In the genomic region with DNA sequence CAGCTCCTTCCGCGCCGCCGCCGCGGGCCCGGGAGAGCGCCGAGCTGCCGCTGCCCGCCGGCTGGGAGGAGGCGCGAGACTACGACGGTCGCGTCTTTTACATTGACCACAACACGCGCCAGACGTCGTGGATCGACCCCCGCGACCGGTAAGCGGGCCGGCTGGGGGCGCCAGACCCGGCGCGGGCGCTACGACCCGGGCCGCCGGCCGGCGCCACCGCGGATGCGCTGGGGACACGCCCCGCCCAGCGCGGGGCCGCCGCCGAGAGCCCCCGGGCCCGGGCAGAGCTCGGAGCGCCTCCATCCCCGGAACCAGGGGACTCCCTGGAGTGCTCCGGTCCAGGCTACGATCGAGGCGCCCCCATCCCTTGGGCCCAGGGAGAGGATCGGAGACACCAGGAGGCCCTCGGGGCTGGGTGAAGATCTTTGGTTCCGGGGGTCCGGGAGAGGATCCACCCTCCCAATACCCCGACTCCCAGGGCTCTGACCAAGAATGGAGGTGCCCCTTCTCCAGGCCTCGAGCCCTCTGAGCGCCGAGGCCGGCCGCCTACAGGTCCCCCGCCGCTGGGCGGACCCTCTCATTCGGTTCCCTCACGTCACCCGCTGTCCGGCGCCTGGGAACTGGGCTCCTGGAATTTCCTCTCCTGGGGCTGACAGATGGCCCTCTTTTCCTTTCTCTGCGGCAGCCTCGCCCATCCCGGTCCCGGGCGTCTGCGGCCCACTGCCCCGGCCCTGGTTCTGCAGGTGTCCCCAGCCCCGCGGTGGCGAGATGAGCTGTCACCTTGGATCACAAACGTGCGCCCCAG, we compare ENCODE assay signal across 9 cellular contexts. TPM values are rescaled to one million over a fixed set of nuclear protein-coding genes. Genes with fewer than 3 reads are reported as not detected.
DNase-seq lines count a peak whose midpoint lies in the region; ATAC-seq and TF ChIP-seq lines count a peak whose summit lies in the region.
"Had no signal": no experiment of that assay in that cellular context is flagged by ENCODE, and none has a peak within 500 bp of the region (broad histone marks: within the 10 kb centered on the region; RNA-seq: fewer than 3 reads in every experiment).

No MANE protein-coding gene starts in this region.

- no peak overlapping the region for H3K4me3 ChIP-seq in CD8-positive, alpha-beta memory T cell (ENCODE audit: low read length)
- peak overlapping the region; percentile 86 for H3K4me3 ChIP-seq in GM23248

- H3K4me3 Mint-ChIP-seq in CD8-positive, alpha-beta memory T cell = peak overlapping the region; percentile 46 to 85 (median 72)
- peak overlapping the region; percentile 65 to 83 (median 80) for H3K4me3 Mint-ChIP-seq in T-cell
- H3K4me3 Mint-ChIP-seq in natural killer cell = peak overlapping the region; percentile 64

- H3K36me3 Mint-ChIP-seq in CD8-positive, alpha-beta memory T cell = peaks cover 0 to 1% (median 0%) of the 10 kb centered on the region in 3 donors
- H3K36me3 Mint-ChIP-seq in T-cell (no peaks in the 10 kb centered on the region), natural killer cell (no peaks in the 10 kb centered on the region)

- H3K4me1 ChIP-seq in CD8-positive, alpha-beta memory T cell (ENCODE audit: insufficient read depth, low read length) = peaks cover 8% of the 10 kb centered on the region
- peaks cover 27% of the 10 kb centered on the region for H3K4me1 ChIP-seq in GM23248 (ENCODE audit: insufficient read depth)

- peak overlapping the region; percentile 85 for H3K9ac ChIP-seq in GM23248

- ATAC-seq in T-cell (replicated peaks in 1 of 4) = peak in 1 of 4 experiments; percentile 15
- peak; percentile 10 to 31 (median 18) for ATAC-seq in natural killer cell
- no peak for ATAC-seq in HG02884 (IDR thresholded peaks at IDR 0.05; ENCODE audit: unreplicated experiment)
- no peak for ATAC-seq in GM21786 (IDR thresholded peaks at IDR 0.05; ENCODE audit: unreplicated experiment)

- no peaks in the 10 kb centered on the region for H3K9me3 Mint-ChIP-seq in CD8-positive, alpha-beta memory T cell
- H3K9me3 Mint-ChIP-seq in T-cell (no peaks in the 10 kb centered on the region), natural killer cell (no peaks in the 10 kb centered on the region)

- peak; percentile 2 for TF ChIP-seq POLR2A in erythroblast (IDR thresholded peaks at IDR 0.05; ENCODE audit: low read length)

- H3K27ac Mint-ChIP-seq in CD8-positive, alpha-beta memory T cell = peak overlapping the region in 6 of 8 donors; percentile 29 to 78 (median 56)
- H3K27ac Mint-ChIP-seq in T-cell = no peak overlapping the region
- H3K27ac Mint-ChIP-seq in natural killer cell = no peak overlapping the region

- peaks cover 22 to 44% (median 30%) of the 10 kb centered on the region in 3 donors for H3K4me1 Mint-ChIP-seq in CD8-positive, alpha-beta memory T cell
- H3K4me1 Mint-ChIP-seq in T-cell (peaks cover 32 to 43% (median 32%) of the 10 kb centered on the region in 3 donors), natural killer cell (peaks cover 8 to 17% of the 10 kb centered on the region in 2 donors)

- peaks cover 42% of the 10 kb centered on the region for H3K79me2 ChIP-seq in GM23248 (ENCODE audit: insufficient read depth)

- H3F3A ChIP-seq in GM23248 (ENCODE audit: insufficient read depth) = peaks cover 24% of the 10 kb centered on the region

- H3K4me2 ChIP-seq in GM23248 (ENCODE audit: unreplicated experiment) = peak overlapping the region; percentile 91

- no peaks in the 10 kb centered on the region for H3K9me3 ChIP-seq in CD8-positive, alpha-beta memory T cell (ENCODE audit: low read length)
- no peaks in the 10 kb centered on the region for H3K9me3 ChIP-seq in GM23248 (ENCODE audit: low read depth)

- H3K27me3 Mint-ChIP-seq in CD8-positive, alpha-beta memory T cell = peaks cover 0 to 9% of the 10 kb centered on the region in 2 donors
- H3K27me3 Mint-ChIP-seq in T-cell (peaks cover 0 to 10% of the 10 kb centered on the region in 2 donors), natural killer cell (ENCODE audit: low read depth in 2 of 2) (peaks cover 3 to 7% of the 10 kb centered on the region in 2 donors)

- in situ Hi-C loops in GM23248 (cut with MboI) = no loop called here

- TF ChIP-seq CTCF in natural killer cell (IDR thresholded peaks at IDR 0.05) = no peak

- intact Hi-C loops in natural killer cell (cut with micrococcal nuclease) = no loop called here

- POLR2A ChIA-PET in CD8-positive, alpha-beta memory T cell (lab: Charles Lee) = interaction anchor here (1.0 kb wide), 1 partner anchor 95 kb away, joined by 3 read pairs; no protein-coding TSS in a partner anchor
- POLR2A ChIA-PET in T-cell (lab: Charles Lee) = no interaction called here

- 2% methylated on average over 22 to 28 of the region's 88 CpGs for WGBS in GM23248 (ENCODE audit: low coverage in 1 of 2, low lambda C conversion rate in 2 of 2, missing lambda C conversion rate in 2 of 2), 2 experiments

- DNase-seq in CD8-positive, alpha-beta memory T cell = peak in 3 of 5 donors; percentile 13 to 26 (median 17)
- DNase-seq in GM23248 (peak; percentile 69), T-cell (peak in 1 of 34 experiments; percentile 9), erythroblast (lab: John Stamatoyannopoulos, UW) (peak; percentile 25 to 58), natural killer cell (peak; percentile 17), GF-D8 (lab: John Stamatoyannopoulos, UW) (no peak)

- peak overlapping the region; percentile 53; the same call in 1 of the 2 replicates for H2AFZ ChIP-seq in GM23248

- H3K36me3 ChIP-seq in CD8-positive, alpha-beta memory T cell (ENCODE audit: insufficient read depth, low read length) = no peaks in the 10 kb centered on the region
- no peaks in the 10 kb centered on the region for H3K36me3 ChIP-seq in GM23248 (ENCODE audit: low read depth)

- H4K20me1 ChIP-seq in GM23248 (ENCODE audit: insufficient read depth) = no peaks in the 10 kb centered on the region

- H3K9me2 ChIP-seq in GM23248 (ENCODE audit: insufficient read depth) = no peaks in the 10 kb centered on the region

- H3K27me3 ChIP-seq in CD8-positive, alpha-beta memory T cell (ENCODE audit: insufficient read depth, low read length, poor library complexity, severe bottlenecking) = no peaks in the 10 kb centered on the region
- H3K27me3 ChIP-seq in GM23248 (replicated peaks; ENCODE audit: insufficient read depth) = no peaks in the 10 kb centered on the region

- CTCF ChIA-PET in CD8-positive, alpha-beta memory T cell (lab: Charles Lee) = interaction anchor here (0.9 to 1.0 kb wide), 2 partner anchors 12 to 20 kb away, joined by 3 read pairs; no protein-coding TSS in a partner anchor
- CTCF ChIA-PET in T-cell (lab: Charles Lee) = interaction anchor here (0.6 kb wide), 2 partner anchors 77 to 97 kb away, joined by 3 to 7 read pairs; no protein-coding TSS in a partner anchor

- no peak overlapping the region for H3K27ac ChIP-seq in CD8-positive, alpha-beta memory T cell (ENCODE audit: low read depth, low read length)
- peak overlapping the region; percentile 89 for H3K27ac ChIP-seq in GM23248

RNA-seq across cellular contexts. Expression of gene CLDN34, which starts 48.8 kb away (rescaled TPM):
- not detected for total RNA-seq in CD8-positive, alpha-beta memory T cell
- not detected for polyA plus RNA-seq in CD8-positive, alpha-beta memory T cell
- not detected in 2 replicates for total RNA-seq in GM23248 (2014; rRNA removed; shearing (Covaris generic))
- not detected in 2 replicates for polyA plus RNA-seq in GM23248 (2016; fragmentation: Nextera tagmentation; extraction: Ambion mirVana)
- total RNA-seq in T-cell (not detected), natural killer cell (not detected)
- total RNA-seq: LHCN-M2 had no signal

Comparison
In these comparisons a context has a peak if more than half of its experiments do, and no peak if none do; other contexts are left out.
1. H3K27ac Mint-ChIP-seq: peak in CD8-positive, alpha-beta memory T cell (6 of 8); none in T-cell (0 of 2) and natural killer cell (0 of 2).
2. ATAC-seq: peak in natural killer cell (3 of 3); none in HG02884 (single experiment) and GM21786 (single experiment).
3. Peak in every context shown above with its lines, with median percentiles within 50 percentile points of each other: H3K4me3 Mint-ChIP-seq.